ENCODE assay signal across 17 cellular contexts in genomic region chr19:31064486-31064885, GRCh38.
A peak's percentile ranks its signal among the peaks of the same experiment; 100 is the strongest.
DNase-seq lines count a peak whose midpoint lies in the region; ATAC-seq and TF ChIP-seq lines count a peak whose summit lies in the region.
"Had no signal": no experiment of that assay in that cellular context is flagged by ENCODE, and none has a peak within 500 bp of the region (broad histone marks: within the 10 kb centered on the region; RNA-seq: fewer than 3 reads in every experiment).

No MANE protein-coding gene starts in this region.

- no peak for ATAC-seq in SK-N-SH treated with all-trans-retinoic acid at 6 μM for 48 hours
- no peak for ATAC-seq in activated CD8-positive, alpha-beta memory T cell treated with anti-CD3 and anti-CD28 coated beads, Interleukin-2, amount 10 ng/mL, durations not matched to agents 7 days and 5 days
- no peak for ATAC-seq in GM19463 (IDR thresholded peaks at IDR 0.05; ENCODE audit: unreplicated experiment)
- no peak for ATAC-seq in HG03378 (IDR thresholded peaks at IDR 0.05; ENCODE audit: unreplicated experiment)

- no peak overlapping the region for H2BK15ac ChIP-seq in mesendoderm (replicated peaks; ENCODE audit: low read depth)

- H3K9me2 ChIP-seq in SK-N-SH = no peaks in the 10 kb centered on the region

- no peaks in the 10 kb centered on the region for H3K9me3 Mint-ChIP-seq in activated CD8-positive, alpha-beta memory T cell treated with anti-CD3 and anti-CD28 coated beads, Interleukin-2, amount 10 ng/mL, durations not matched to agents 7 days and 5 days (ENCODE audit: low read depth)

- H3K4me2 ChIP-seq in SK-N-SH = no peak overlapping the region
- no peak overlapping the region for H3K4me2 ChIP-seq in mesendoderm (ENCODE audit: low read length)

- no peak overlapping the region for H3K9ac ChIP-seq in SK-N-SH
- no peak overlapping the region for H3K9ac ChIP-seq in mesendoderm (ENCODE audit: low read length)

- no peak overlapping the region for H4K5ac ChIP-seq in mesendoderm (ENCODE audit: low read length)

- TF ChIP-seq CTCF in SK-N-SH (IDR thresholded peaks at IDR 0.05) = no peak
- no peak for TF ChIP-seq CTCF in epithelial cell of esophagus (IDR thresholded peaks at IDR 0.05; ENCODE audit: insufficient read depth, low read depth, low read length, missing control alignments)

- H4K8ac ChIP-seq in mesendoderm (ENCODE audit: low read depth, low read length) = no peak overlapping the region

- no peak overlapping the region for H3K56ac ChIP-seq in mesendoderm (ENCODE audit: low read length)

- H4K20me1 ChIP-seq in SK-N-SH (ENCODE audit: insufficient read depth) = no peaks in the 10 kb centered on the region

- no peak overlapping the region for H3K4me3 ChIP-seq in SK-N-SH (ENCODE audit: low read depth in 2 of 2, low read length in 1 of 2)
- H3K4me3 ChIP-seq in epithelial cell of esophagus (ENCODE audit: low read length) = no peak overlapping the region
- H3K4me3 ChIP-seq in mesendoderm (ENCODE audit: low read length) = no peak overlapping the region

- no peak overlapping the region for H2BK5ac ChIP-seq in mesendoderm (ENCODE audit: low read length)

- H2AK5ac ChIP-seq in mesendoderm (ENCODE audit: low read length) = no peak overlapping the region

- H3K79me2 ChIP-seq in SK-N-SH (ENCODE audit: insufficient read depth) = no peaks in the 10 kb centered on the region
- H3K79me2 ChIP-seq in mesendoderm (ENCODE audit: control insufficient read depth, insufficient read depth, low read length) = no peaks in the 10 kb centered on the region

- H3K36me3 Mint-ChIP-seq in activated CD8-positive, alpha-beta memory T cell treated with anti-CD3 and anti-CD28 coated beads, Interleukin-2, amount 10 ng/mL, durations not matched to agents 7 days and 5 days = no peaks in the 10 kb centered on the region

- H3F3A ChIP-seq in SK-N-SH (replicated peaks; ENCODE audit: insufficient read depth) = no peaks in the 10 kb centered on the region

- H3K4ac ChIP-seq in mesendoderm (ENCODE audit: low read depth, low read length) = no peak overlapping the region

- H3K27me3 ChIP-seq in SK-N-SH (ENCODE audit: insufficient read depth) = no peaks in the 10 kb centered on the region
- H3K27me3 ChIP-seq in mesendoderm (ENCODE audit: insufficient read depth, low read length, poor library complexity) = no peaks in the 10 kb centered on the region

- no peak for TF ChIP-seq EP300 in SK-N-SH (IDR thresholded peaks at IDR 0.05; ENCODE audit: borderline replicate concordance in 1 of 2, low read depth in 1 of 2, low read length in 1 of 2)

- peaks cover 3 to 10% of the 10 kb centered on the region in 2 experiments; a peak in 2 of 4 replicates for H3K4me1 ChIP-seq in SK-N-SH (ENCODE audit: control insufficient read depth in 1 of 2, insufficient read depth in 2 of 2, low read depth in 1 of 2, low read length in 1 of 2)
- no peaks in the 10 kb centered on the region for H3K4me1 ChIP-seq in mesendoderm (ENCODE audit: control insufficient read depth, low read depth, low read length)

- POLR2A ChIA-PET in SK-N-SH (lab: Yijun Ruan, JAX) = no interaction called here

- no peak overlapping the region for H3K27ac ChIP-seq in SK-N-SH (ENCODE audit: low read depth in 2 of 2, low read length in 1 of 2)
- no peak overlapping the region for H3K27ac ChIP-seq in mesendoderm (ENCODE audit: low read depth, low read length)

- H3K36me3 ChIP-seq in SK-N-SH (replicated peaks in 1 of 2; ENCODE audit: control insufficient read depth in 1 of 2, insufficient read depth in 2 of 2, low read length in 1 of 2) (no peaks in the 10 kb centered on the region), mesendoderm (ENCODE audit: control insufficient read depth, insufficient read depth, low read length) (no peaks in the 10 kb centered on the region)

- H2BK120ac ChIP-seq in mesendoderm (ENCODE audit: low read depth, low read length) = no peak overlapping the region

- TF ChIP-seq RAD21 in SK-N-SH (IDR thresholded peaks at IDR 0.05; ENCODE audit: low read length) = no peak

- CTCF ChIA-PET in SK-N-SH (lab: Yijun Ruan, JAX) = interaction anchor here (0.7 to 1.4 kb wide), 2 partner anchors 19 to 345 kb away, joined by 3 to 4 read pairs; no protein-coding TSS in a partner anchor
- CTCF ChIA-PET in activated CD8-positive, alpha-beta memory T cell treated with anti-CD3 and anti-CD28 coated beads, Interleukin-2, amount 10 ng/mL, durations not matched to agents 7 days and 5 days (lab: Charles Lee) = no interaction called here

- H3K4me1 Mint-ChIP-seq in activated CD8-positive, alpha-beta memory T cell treated with anti-CD3 and anti-CD28 coated beads, Interleukin-2, amount 10 ng/mL, durations not matched to agents 7 days and 5 days = no peaks in the 10 kb centered on the region

- no peak overlapping the region for H3K4me3 Mint-ChIP-seq in activated CD8-positive, alpha-beta memory T cell treated with anti-CD3 and anti-CD28 coated beads, Interleukin-2, amount 10 ng/mL, durations not matched to agents 7 days and 5 days

- H3K79me1 ChIP-seq in mesendoderm (ENCODE audit: low read length) = no peaks in the 10 kb centered on the region

- DNase-seq in SK-N-SH = peak; percentile 16
- peak; percentile 22 for DNase-seq in epithelial cell of esophagus (ENCODE audit: low read depth)
- DNase-seq in mesendoderm = peak; percentile 4
- no peak for DNase-seq in activated CD8-positive, alpha-beta memory T cell treated with anti-CD3 and anti-CD28 coated beads, Interleukin-2, amount 10 ng/mL, durations not matched to agents 7 days and 5 days
- DNase-seq in NCI-H524 treated with DMSO at 0.1 percent for 48 hours (lab: John Stamatoyannopoulos, UW) = no peak
- DNase-seq: C1 segment of cervical spinal cord, DMS 273 treated with DMSO at 0.1 percent for 48 hours, EL, H7, IMR-90, Kasumi-1, NCI-H1694, NCI-H774, Right ventricle myocardium superior had no signal

- no peak overlapping the region for H3K18ac ChIP-seq in mesendoderm (ENCODE audit: low read length)

- no peak overlapping the region for H3K27ac Mint-ChIP-seq in activated CD8-positive, alpha-beta memory T cell treated with anti-CD3 and anti-CD28 coated beads, Interleukin-2, amount 10 ng/mL, durations not matched to agents 7 days and 5 days

- no peak overlapping the region for H2AFZ ChIP-seq in SK-N-SH (ENCODE audit: low read depth)

- H3K9me3 ChIP-seq in SK-N-SH = no peaks in the 10 kb centered on the region

- H3K27me3 Mint-ChIP-seq in activated CD8-positive, alpha-beta memory T cell treated with anti-CD3 and anti-CD28 coated beads, Interleukin-2, amount 10 ng/mL, durations not matched to agents 7 days and 5 days = no peaks in the 10 kb centered on the region

- WGBS in SK-N-SH (ENCODE audit: low lambda C conversion rate) = 53% methylated on average over 9 of the region's 9 CpGs
- no CpG with 5 or more reads among the region's 9 CpGs for WGBS in mesendoderm (ENCODE audit: extremely low coverage, insufficient coverage, low lambda C conversion rate)

- no peak overlapping the region for H3K23ac ChIP-seq in mesendoderm (ENCODE audit: low read length)

TF ChIP-seq in SK-N-SH, 30 proteins besides CTCF, POLR2A, EP300 and RAD21:
- TF ChIP-seq MXI1 (IDR thresholded peaks at IDR 0.05; ENCODE audit: low read depth, low read length) (no peak), GABPA (IDR thresholded peaks at IDR 0.05; ENCODE audit: low read depth) (no peak), SMC3 (IDR thresholded peaks at IDR 0.05; ENCODE audit: low read depth, low read length) (no peak), MAX (IDR thresholded peaks at IDR 0.05; ENCODE audit: low read depth) (no peak), RCOR1 (IDR thresholded peaks at IDR 0.05; ENCODE audit: low read length) (no peak), RXRA (IDR thresholded peaks at IDR 0.05; ENCODE audit: borderline replicate concordance, low read depth) (no peak)
- TF ChIP-seq, protein P1, sequence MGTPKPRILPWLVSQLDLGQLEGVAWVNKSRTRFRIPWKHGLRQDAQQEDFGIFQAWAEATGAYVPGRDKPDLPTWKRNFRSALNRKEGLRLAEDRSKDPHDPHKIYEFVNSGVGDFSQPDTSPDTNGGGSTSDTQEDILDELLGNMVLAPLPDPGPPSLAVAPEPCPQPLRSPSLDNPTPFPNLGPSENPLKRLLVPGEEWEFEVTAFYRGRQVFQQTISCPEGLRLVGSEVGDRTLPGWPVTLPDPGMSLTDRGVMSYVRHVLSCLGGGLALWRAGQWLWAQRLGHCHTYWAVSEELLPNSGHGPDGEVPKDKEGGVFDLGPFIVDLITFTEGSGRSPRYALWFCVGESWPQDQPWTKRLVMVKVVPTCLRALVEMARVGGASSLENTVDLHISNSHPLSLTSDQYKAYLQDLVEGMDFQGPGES (IDR thresholded peaks at IDR 0.05; ENCODE audit: low read depth, low read length) = no peak

TF ChIP-seq in SK-N-SH treated with all-trans-retinoic acid at 6 μM for 48 hours, 23 proteins besides CTCF, POLR2A, EP300 and RAD21 (continues in another document):
- TF ChIP-seq CSDC2 (CRISPR knock-in tag; IDR thresholded peaks at IDR 0.05) = no peak
- no peak for TF ChIP-seq SNAI2 (CRISPR knock-in tag; IDR thresholded peaks at IDR 0.05)
- no peak for TF ChIP-seq ZFP3 (CRISPR knock-in tag; IDR thresholded peaks at IDR 0.05)
- no peak for TF ChIP-seq ZNF8 (CRISPR knock-in tag; IDR thresholded peaks at IDR 0.05)
- TF ChIP-seq, protein P2, sequence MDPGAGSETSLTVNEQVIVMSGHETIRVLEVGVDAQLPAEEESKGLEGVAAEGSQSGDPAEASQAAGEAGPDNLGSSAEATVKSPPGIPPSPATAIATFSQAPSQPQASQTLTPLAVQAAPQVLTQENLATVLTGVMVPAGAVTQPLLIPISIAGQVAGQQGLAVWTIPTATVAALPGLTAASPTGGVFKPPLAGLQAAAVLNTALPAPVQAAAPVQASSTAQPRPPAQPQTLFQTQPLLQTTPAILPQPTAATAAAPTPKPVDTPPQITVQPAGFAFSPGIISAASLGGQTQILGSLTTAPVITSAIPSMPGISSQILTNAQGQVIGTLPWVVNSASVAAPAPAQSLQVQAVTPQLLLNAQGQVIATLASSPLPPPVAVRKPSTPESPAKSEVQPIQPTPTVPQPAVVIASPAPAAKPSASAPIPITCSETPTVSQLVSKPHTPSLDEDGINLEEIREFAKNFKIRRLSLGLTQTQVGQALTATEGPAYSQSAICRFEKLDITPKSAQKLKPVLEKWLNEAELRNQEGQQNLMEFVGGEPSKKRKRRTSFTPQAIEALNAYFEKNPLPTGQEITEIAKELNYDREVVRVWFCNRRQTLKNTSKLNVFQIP (CRISPR knock-in tag; IDR thresholded peaks at IDR 0.05; ENCODE audit: borderline replicate concordance, low read depth) = no peak

Comparison
In these comparisons a context has a peak if more than half of its experiments do, and no peak if none do; other contexts are left out.
1. DNase-seq: peak in SK-N-SH (single experiment), epithelial cell of esophagus (single experiment) and mesendoderm (single experiment); none in activated CD8-positive, alpha-beta memory T cell treated with anti-CD3 and anti-CD28 coated beads, Interleukin-2, amount 10 ng/mL, durations not matched to agents 7 days and 5 days (single experiment) and NCI-H524 treated with DMSO at 0.1 percent for 48 hours (single experiment).